In genomic region chr10:132850246-132850645, GRCh38 we compare ENCODE assay signal across 16 cellular contexts.
DNase-seq lines count a peak whose midpoint lies in the region; ATAC-seq and TF ChIP-seq lines count a peak whose summit lies in the region.
"Had no signal": no experiment of that assay in that cellular context is flagged by ENCODE, and none has a peak within 500 bp of the region (broad histone marks: within the 10 kb centered on the region; RNA-seq: fewer than 3 reads in every experiment).

No MANE protein-coding gene starts in this region.

- peaks cover 0 to 12% of the 10 kb centered on the region in 2 experiments; a peak in 3 of 4 replicates for H3K4me1 Mint-ChIP-seq in H9

- H3K9me3 Mint-ChIP-seq in H9 = peaks cover 0 to 2% of the 10 kb centered on the region in 2 experiments; a peak in 1 of 5 replicates

- no peak overlapping the region for H2AFZ ChIP-seq in H9 (ENCODE audit: low read length)

- H3K27ac ChIP-seq in H9 (ENCODE audit: insufficient read length, low read depth, low read length) = no peak overlapping the region
- H3K27ac ChIP-seq: C4-2B had no signal

- no peaks in the 10 kb centered on the region for H3K4me1 ChIP-seq in H9 (ENCODE audit: insufficient read depth, low read length)
- H3K4me1 ChIP-seq: HAP-1 had no signal

- no peak overlapping the region for H3K56ac ChIP-seq in H9 (ENCODE audit: insufficient read length, low read depth, low read length)

- no peaks in the 10 kb centered on the region for H3K79me2 ChIP-seq in H9 (ENCODE audit: insufficient read depth, low read length)

- DNase-seq in activated CD8-positive, alpha-beta memory T cell treated with anti-CD3 and anti-CD28 coated beads for 24 hours = peak; percentile 44
- no peak for DNase-seq in activated CD8-positive, alpha-beta memory T cell treated with anti-CD3 and anti-CD28 coated beads, Interleukin-2, amount 50 U/mL, for 4 hours
- peak; percentile 24 for DNase-seq in H9
- DNase-seq in islet precursor cell = peak; percentile 30
- peak; percentile 8 for DNase-seq in stimulated activated CD8-positive, alpha-beta memory T cell treated with anti-CD3 and anti-CD28 coated beads, Interleukin-4, amount 100 ng/mL, for 48 hours
- DNase-seq in NCI-H1694 (lab: John Stamatoyannopoulos, UW) = no peak
- DNase-seq in SK-N-DZ (ENCODE audit: low spot score) = no peak
- DNase-seq: DMS53, MM.1S, NCI-H1417, NCI-H2029 treated with DMSO at 0.1 percent for 48 hours, NCI-H510A treated with DMSO at 0.1 percent for 48 hours had no signal

- no peak overlapping the region for H3K14ac ChIP-seq in H9 (ENCODE audit: insufficient read depth, low read length)

- H2AK5ac ChIP-seq in H9 (ENCODE audit: insufficient read length, low read length) = no peak overlapping the region

- WGBS in H9 (ENCODE audit: extremely low coverage, insufficient read length, low lambda C conversion rate) = no CpG with 5 or more reads among the region's 15 CpGs

- no peaks in the 10 kb centered on the region for H3K27me3 ChIP-seq in H9 (ENCODE audit: insufficient read depth, low read length)

- no peak overlapping the region for H3K23ac ChIP-seq in H9 (ENCODE audit: insufficient read length, low read depth, low read length)

- H3K4ac ChIP-seq in H9 (ENCODE audit: low read depth, low read length) = no peak overlapping the region

- no peak overlapping the region for H3K4me3 Mint-ChIP-seq in H9

- no peak overlapping the region for H4K91ac ChIP-seq in H9 (ENCODE audit: insufficient read length, low read depth, low read length)

- no peak overlapping the region for H3T11ph ChIP-seq in H9 (ENCODE audit: low read length)

- no peak overlapping the region for H2BK5ac ChIP-seq in H9 (ENCODE audit: insufficient read length, low read length)

- no peak overlapping the region for H4K5ac ChIP-seq in H9 (ENCODE audit: insufficient read length, low read depth, low read length)

- H3K27ac Mint-ChIP-seq in H9 = no peak overlapping the region

- H2BK20ac ChIP-seq in H9 (ENCODE audit: low read depth, low read length, poor library complexity, severe bottlenecking) = no peak overlapping the region

- no peak for TF ChIP-seq CTCF in H9 (conservative IDR thresholded peaks at IDR 0.05)

- H3K4me2 ChIP-seq in H9 (ENCODE audit: insufficient read depth, insufficient read length, low read length) = no peak overlapping the region

- no peaks in the 10 kb centered on the region for H4K20me1 ChIP-seq in H9 (ENCODE audit: control insufficient read depth, insufficient read depth, insufficient read length)

- H3K27me3 Mint-ChIP-seq in H9 (ENCODE audit: low read depth) = peaks cover 2% of the 10 kb centered on the region

- no peak for ATAC-seq in HG02759 (IDR thresholded peaks at IDR 0.05; ENCODE audit: unreplicated experiment)

- H3K36me3 Mint-ChIP-seq in H9 (ENCODE audit: insufficient read depth in 1 of 3, low read depth in 3 of 3) = no peaks in the 10 kb centered on the region

- H3K9me3 ChIP-seq in H9 (ENCODE audit: control insufficient read depth, low read depth, low read length) = no peaks in the 10 kb centered on the region
- H3K9me3 ChIP-seq: Caco-2, HAP-1 had no signal

- H3K9ac ChIP-seq in H9 (ENCODE audit: extremely low read depth, insufficient read length, low read length) = no peak overlapping the region

- no peak overlapping the region for H3K18ac ChIP-seq in H9 (ENCODE audit: insufficient read length, low read depth, low read length)

- H2BK120ac ChIP-seq in H9 (ENCODE audit: low read depth, low read length, poor library complexity, severe bottlenecking) = no peak overlapping the region

- H2BK15ac ChIP-seq in H9 (ENCODE audit: low read depth, low read length) = no peak overlapping the region

- H2BK12ac ChIP-seq in H9 (ENCODE audit: insufficient read length, low read depth, low read length) = no peak overlapping the region

- no peaks in the 10 kb centered on the region for H3K23me2 ChIP-seq in H9 (ENCODE audit: insufficient read length, low read depth, low read length, poor library complexity, severe bottlenecking)

- H4K8ac ChIP-seq in H9 (replicated peaks; ENCODE audit: insufficient read length, low read depth, low read length) = no peak overlapping the region

- H3K79me1 ChIP-seq in H9 (ENCODE audit: insufficient read depth, low read depth, low read length, poor library complexity, severe bottlenecking) = no peaks in the 10 kb centered on the region

Comparison
In these comparisons a context has a peak if more than half of its experiments do, and no peak if none do; other contexts are left out.
1. DNase-seq: peak in activated CD8-positive, alpha-beta memory T cell treated with anti-CD3 and anti-CD28 coated beads for 24 hours (single experiment), H9 (single experiment), islet precursor cell (single experiment) and stimulated activated CD8-positive, alpha-beta memory T cell treated with anti-CD3 and anti-CD28 coated beads, Interleukin-4, amount 100 ng/mL, for 48 hours (single experiment); none in activated CD8-positive, alpha-beta memory T cell treated with anti-CD3 and anti-CD28 coated beads, Interleukin-2, amount 50 U/mL, for 4 hours (single experiment), NCI-H1694 (single experiment) and SK-N-DZ (single experiment).